Comparison of ENCODE assay signal across 1 cellular context in genomic region chr4:146054676-146055075, GRCh38.
TF ChIP-seq lines count a peak whose summit lies in the region.

No MANE protein-coding gene starts in this region.

TF ChIP-seq in GM23338, 12 proteins besides CTCF, POLR2A, EP300 and RAD21:
- TF ChIP-seq EZH2 (IDR thresholded peaks at IDR 0.05; ENCODE audit: low read depth, unreplicated experiment), result no peak
- no peak for TF ChIP-seq NANOG (IDR thresholded peaks at IDR 0.05; ENCODE audit: borderline replicate concordance)
- TF ChIP-seq JUNB (IDR thresholded peaks at IDR 0.05; ENCODE audit: unreplicated experiment), result no peak
- no peak for TF ChIP-seq ZNF114 (CRISPR knock-in tag; IDR thresholded peaks at IDR 0.05)
- TF ChIP-seq ZNF331 (CRISPR knock-in tag; IDR thresholded peaks at IDR 0.05; ENCODE audit: low read depth), result no peak
- TF ChIP-seq STAT1 (IDR thresholded peaks at IDR 0.05; ENCODE audit: unreplicated experiment), result no peak
- TF ChIP-seq POLR2AphosphoS5 (IDR thresholded peaks at IDR 0.05; ENCODE audit: low read depth), result no peak
- TF ChIP-seq REST (IDR thresholded peaks at IDR 0.05; ENCODE audit: unreplicated experiment), result no peak
- TF ChIP-seq ETS1 (IDR thresholded peaks at IDR 0.05), result no peak
- TF ChIP-seq CREB1 (CRISPR knock-in tag; IDR thresholded peaks at IDR 0.05; ENCODE audit: low read depth), result no peak
- TF ChIP-seq EZH2phosphoT487 (IDR thresholded peaks at IDR 0.05; ENCODE audit: unreplicated experiment), result no peak
- TF ChIP-seq ZNF462 (CRISPR knock-in tag; IDR thresholded peaks at IDR 0.05), result no peak
